22 cellular contexts compared by ENCODE assay signal in the genomic region with DNA sequence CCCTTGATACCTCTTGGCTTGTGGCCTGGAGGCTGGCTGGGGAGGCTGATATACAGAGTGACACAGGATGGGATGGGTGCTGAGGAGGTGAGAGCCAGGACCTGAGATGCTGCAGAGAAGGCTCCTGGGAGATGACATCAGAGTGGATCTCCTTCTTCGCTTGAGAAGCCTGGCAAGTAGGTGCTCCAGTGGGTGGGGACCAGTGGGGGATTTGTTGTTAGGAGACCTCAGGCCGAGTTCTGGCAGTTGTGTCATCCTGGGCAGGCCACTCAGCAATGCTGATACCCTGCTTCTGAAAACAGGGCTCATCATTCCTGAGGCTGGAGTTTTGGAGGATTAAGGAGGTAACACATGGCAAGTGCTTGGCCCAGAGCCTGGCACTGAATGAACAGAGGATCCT. TPM values are rescaled to one million over a fixed set of nuclear protein-coding genes. Genes with fewer than 3 reads are reported as not detected.
DNase-seq lines count a peak whose midpoint lies in the region; ATAC-seq lines count a peak whose summit lies in the region.
"Had no signal": no experiment of that assay in that cellular context is flagged by ENCODE, and none has a peak within 500 bp of the region (broad histone marks: within the 10 kb centered on the region; RNA-seq: fewer than 3 reads in every experiment).

No MANE protein-coding gene starts in this region.

- no peak overlapping the region for H3K27ac Mint-ChIP-seq in activated naive CD8-positive, alpha-beta T cell
- no peak overlapping the region for H3K27ac Mint-ChIP-seq in activated naive CD8-positive, alpha-beta T cell treated with anti-CD3 and anti-CD28 coated beads for 36 hours
- H3K27ac Mint-ChIP-seq in activated T-helper 2 cell treated with anti-CD3 and anti-CD28 coated beads, Interferon-gamma antibody, Interleukin-2, Interleukin-4, amounts not matched to agents 10 μg/mL and 5 μg/mL and 100 μg/mL, durations not matched to agents 14 hours and 24 hours and 36 hours, result no peak overlapping the region
- H3K27ac Mint-ChIP-seq in naive thymus-derived CD8-positive, alpha-beta T cell, result peak overlapping the region in 1 of 10 donors; percentile 54
- H3K27ac Mint-ChIP-seq: HFFc6 had no signal

- no peak for ATAC-seq in naive thymus-derived CD8-positive, alpha-beta T cell
- ATAC-seq in HG02938 (IDR thresholded peaks at IDR 0.05; ENCODE audit: unreplicated experiment), result no peak
- ATAC-seq: activated naive CD4-positive, alpha-beta T cell treated with anti-CD3 and anti-CD28 coated beads, Interleukin-2, amount 50 U/mL, for 72 hours had no signal

- H3K9me3 Mint-ChIP-seq in activated naive CD8-positive, alpha-beta T cell (ENCODE audit: low read depth), result no peaks in the 10 kb centered on the region
- no peaks in the 10 kb centered on the region for H3K9me3 Mint-ChIP-seq in activated naive CD8-positive, alpha-beta T cell treated with anti-CD3 and anti-CD28 coated beads for 36 hours
- no peaks in the 10 kb centered on the region for H3K9me3 Mint-ChIP-seq in activated T-helper 2 cell treated with anti-CD3 and anti-CD28 coated beads, Interferon-gamma antibody, Interleukin-2, Interleukin-4, amounts not matched to agents 10 μg/mL and 5 μg/mL and 100 μg/mL, durations not matched to agents 14 hours and 24 hours and 36 hours
- H3K9me3 Mint-ChIP-seq in naive thymus-derived CD8-positive, alpha-beta T cell, result no peaks in the 10 kb centered on the region
- H3K9me3 Mint-ChIP-seq: activated naive CD4-positive, alpha-beta T cell treated with anti-CD3 and anti-CD28 coated beads, Interleukin-2, amount 50 U/mL, for 72 hours had no signal

- no peaks in the 10 kb centered on the region for H3K36me3 Mint-ChIP-seq in activated naive CD8-positive, alpha-beta T cell
- H3K36me3 Mint-ChIP-seq in activated naive CD8-positive, alpha-beta T cell treated with anti-CD3 and anti-CD28 coated beads for 36 hours, result peaks cover 14% of the 10 kb centered on the region
- H3K36me3 Mint-ChIP-seq in activated T-helper 2 cell treated with anti-CD3 and anti-CD28 coated beads, Interferon-gamma antibody, Interleukin-2, Interleukin-4, amounts not matched to agents 10 μg/mL and 5 μg/mL and 100 μg/mL, durations not matched to agents 14 hours and 24 hours and 36 hours (ENCODE audit: low read depth), result peaks cover 12% of the 10 kb centered on the region
- peaks cover 0 to 15% (median 7%) of the 10 kb centered on the region in 3 donors for H3K36me3 Mint-ChIP-seq in naive thymus-derived CD8-positive, alpha-beta T cell

- peak overlapping the region; percentile 70 for H3K4me3 Mint-ChIP-seq in activated naive CD8-positive, alpha-beta T cell
- H3K4me3 Mint-ChIP-seq in activated naive CD8-positive, alpha-beta T cell treated with anti-CD3 and anti-CD28 coated beads for 36 hours, result no peak overlapping the region
- peak overlapping the region; percentile 6 for H3K4me3 Mint-ChIP-seq in activated T-helper 2 cell treated with anti-CD3 and anti-CD28 coated beads, Interferon-gamma antibody, Interleukin-2, Interleukin-4, amounts not matched to agents 10 μg/mL and 5 μg/mL and 100 μg/mL, durations not matched to agents 14 hours and 24 hours and 36 hours (ENCODE audit: low read depth)
- H3K4me3 Mint-ChIP-seq in naive thymus-derived CD8-positive, alpha-beta T cell, result peak overlapping the region in 7 of 10 donors; percentile 11 to 62 (median 48)

- intact Hi-C loops in activated T-helper 2 cell treated with anti-CD3 and anti-CD28 coated beads, Interferon-gamma antibody, Interleukin-2, Interleukin-4, amounts not matched to agents 10 μg/mL and 5 μg/mL and 100 μg/mL, durations not matched to agents 14 hours and 24 hours and 36 hours (cut with micrococcal nuclease), result loop anchor here (5.0 kb wide), 1 partner anchor 33 kb away; no protein-coding TSS in a partner anchor

- H3K27me3 Mint-ChIP-seq in activated naive CD8-positive, alpha-beta T cell, result peaks cover 10% of the 10 kb centered on the region
- H3K27me3 Mint-ChIP-seq in activated naive CD8-positive, alpha-beta T cell treated with anti-CD3 and anti-CD28 coated beads for 36 hours, result peaks cover 28% of the 10 kb centered on the region
- H3K27me3 Mint-ChIP-seq in activated T-helper 2 cell treated with anti-CD3 and anti-CD28 coated beads, Interferon-gamma antibody, Interleukin-2, Interleukin-4, amounts not matched to agents 10 μg/mL and 5 μg/mL and 100 μg/mL, durations not matched to agents 14 hours and 24 hours and 36 hours (ENCODE audit: low read depth), result peaks cover 21% of the 10 kb centered on the region
- H3K27me3 Mint-ChIP-seq in naive thymus-derived CD8-positive, alpha-beta T cell, result peaks cover 4 to 35% (median 8%) of the 10 kb centered on the region in 5 donors

- POLR2A ChIA-PET in naive thymus-derived CD8-positive, alpha-beta T cell (lab: Charles Lee), result interaction anchor here (1.0 kb wide), 1 partner anchor 9 kb away, joined by 3 read pairs; no protein-coding TSS in a partner anchor

- DNase-seq in activated naive CD8-positive, alpha-beta T cell treated with anti-CD3 and anti-CD28 coated beads for 36 hours, result no peak
- DNase-seq in activated T-helper 2 cell treated with anti-CD3 and anti-CD28 coated beads, Interferon-gamma antibody, Interleukin-2, Interleukin-4, amounts not matched to agents 10 μg/mL and 5 μg/mL and 100 μg/mL, durations not matched to agents 14 hours and 24 hours and 36 hours (ENCODE audit: low spot score), result no peak
- no peak for DNase-seq in naive thymus-derived CD8-positive, alpha-beta T cell
- DNase-seq in NCI-H748 (lab: John Stamatoyannopoulos, UW; ENCODE audit: unreplicated experiment) (no peak), kidney tubule cell (ENCODE audit: low spot score) (no peak), DMS53 treated with DMSO at 0.1 percent for 48 hours (lab: John Stamatoyannopoulos, UW; ENCODE audit: unreplicated experiment) (no peak)
- DNase-seq: colonic mucosa, DND-41, HFFc6, kidney glomerular epithelial cell, mesenchymal stem cell, NCI-H1092, NCI-H2081, NCI-H446, RPMI8226, spleen had no signal

- H3K4me1 Mint-ChIP-seq in activated naive CD8-positive, alpha-beta T cell (ENCODE audit: low read depth), result peaks cover 18% of the 10 kb centered on the region
- peaks cover 11% of the 10 kb centered on the region for H3K4me1 Mint-ChIP-seq in activated naive CD8-positive, alpha-beta T cell treated with anti-CD3 and anti-CD28 coated beads for 36 hours
- H3K4me1 Mint-ChIP-seq in activated T-helper 2 cell treated with anti-CD3 and anti-CD28 coated beads, Interferon-gamma antibody, Interleukin-2, Interleukin-4, amounts not matched to agents 10 μg/mL and 5 μg/mL and 100 μg/mL, durations not matched to agents 14 hours and 24 hours and 36 hours (ENCODE audit: low read depth), result peaks cover 16% of the 10 kb centered on the region
- peaks cover 4 to 37% (median 20%) of the 10 kb centered on the region in 4 donors for H3K4me1 Mint-ChIP-seq in naive thymus-derived CD8-positive, alpha-beta T cell

RNA-seq across cellular contexts. Expression of gene NDUFV1, which starts 1.9 kb away (rescaled TPM):
- total RNA-seq in activated naive CD8-positive, alpha-beta T cell treated with anti-CD3 and anti-CD28 coated beads for 36 hours, result 100 to 1,000 TPM; 317 to 321 TPM
- total RNA-seq in activated T-helper 2 cell treated with anti-CD3 and anti-CD28 coated beads, Interferon-gamma antibody, Interleukin-2, Interleukin-4, amounts not matched to agents 10 μg/mL and 5 μg/mL and 100 μg/mL, durations not matched to agents 14 hours and 24 hours and 36 hours, result 237 and 242 TPM in 2 replicates
- total RNA-seq in naive thymus-derived CD8-positive, alpha-beta T cell, result 100 to 1,000 TPM; 197 to 199 TPM
- polyA plus RNA-seq in naive thymus-derived CD8-positive, alpha-beta T cell, result 100 to 1,000 TPM; 122 to 123 (median 122) TPM

RNA-seq across cellular contexts. Expression of gene GSTP1, which starts 21.2 kb away (rescaled TPM):
- total RNA-seq in activated naive CD8-positive, alpha-beta T cell treated with anti-CD3 and anti-CD28 coated beads for 36 hours, result 100 to 1,000 TPM; 452 to 465 TPM
- total RNA-seq in activated T-helper 2 cell treated with anti-CD3 and anti-CD28 coated beads, Interferon-gamma antibody, Interleukin-2, Interleukin-4, amounts not matched to agents 10 μg/mL and 5 μg/mL and 100 μg/mL, durations not matched to agents 14 hours and 24 hours and 36 hours, result 339 and 344 TPM in 2 replicates
- 100 to 1,000 TPM; 177 to 186 TPM for total RNA-seq in naive thymus-derived CD8-positive, alpha-beta T cell
- polyA plus RNA-seq in naive thymus-derived CD8-positive, alpha-beta T cell, result 100 to 1,000 TPM; 234 to 278 (median 276) TPM

RNA-seq across cellular contexts. Expression of gene NUDT8, which starts 24.9 kb away (rescaled TPM):
- total RNA-seq in activated naive CD8-positive, alpha-beta T cell treated with anti-CD3 and anti-CD28 coated beads for 36 hours, result 10 to 100 TPM; 30.2 to 31.0 TPM
- 22.2 and 27.9 TPM in 2 replicates for total RNA-seq in activated T-helper 2 cell treated with anti-CD3 and anti-CD28 coated beads, Interferon-gamma antibody, Interleukin-2, Interleukin-4, amounts not matched to agents 10 μg/mL and 5 μg/mL and 100 μg/mL, durations not matched to agents 14 hours and 24 hours and 36 hours
- total RNA-seq in naive thymus-derived CD8-positive, alpha-beta T cell, result 1 to 10 TPM; 2.0 to 3.2 TPM
- 1 to 10 TPM; 2.7 to 3.1 (median 2.7) TPM for polyA plus RNA-seq in naive thymus-derived CD8-positive, alpha-beta T cell
- polyA plus RNA-seq: neural cell had no signal

RNA-seq across cellular contexts. Expression of gene TBX10, which starts 34.7 kb away (rescaled TPM):
- total RNA-seq in activated naive CD8-positive, alpha-beta T cell treated with anti-CD3 and anti-CD28 coated beads for 36 hours, result not detected
- not detected in 2 replicates for total RNA-seq in activated T-helper 2 cell treated with anti-CD3 and anti-CD28 coated beads, Interferon-gamma antibody, Interleukin-2, Interleukin-4, amounts not matched to agents 10 μg/mL and 5 μg/mL and 100 μg/mL, durations not matched to agents 14 hours and 24 hours and 36 hours
- total RNA-seq in naive thymus-derived CD8-positive, alpha-beta T cell, result not detected
- not detected for polyA plus RNA-seq in naive thymus-derived CD8-positive, alpha-beta T cell
- total RNA-seq: activated naive CD4-positive, alpha-beta T cell treated with anti-CD3 and anti-CD28 coated beads, Interleukin-2, amount 50 U/mL, for 72 hours; HFFc6; spleen; vagina had no signal
- polyA plus RNA-seq: CD14-positive monocyte, neural cell had no signal

RNA-seq across cellular contexts. Expression of gene ACY3, which starts 45.7 kb away (rescaled TPM):
- total RNA-seq in activated naive CD8-positive, alpha-beta T cell treated with anti-CD3 and anti-CD28 coated beads for 36 hours, result under 1 TPM; 0.27 to 0.70 TPM
- 0.14 TPM in 2 replicates for total RNA-seq in activated T-helper 2 cell treated with anti-CD3 and anti-CD28 coated beads, Interferon-gamma antibody, Interleukin-2, Interleukin-4, amounts not matched to agents 10 μg/mL and 5 μg/mL and 100 μg/mL, durations not matched to agents 14 hours and 24 hours and 36 hours
- not detected for total RNA-seq in naive thymus-derived CD8-positive, alpha-beta T cell
- polyA plus RNA-seq in naive thymus-derived CD8-positive, alpha-beta T cell, result under 1 TPM in 2 of 3 donors, not detected in 1; 0.29 to 0.64 TPM
- total RNA-seq: HFFc6, vagina had no signal
- polyA plus RNA-seq: neural cell had no signal
